Comparison of ENCODE assay signal across 1 cellular context in the genomic region with DNA sequence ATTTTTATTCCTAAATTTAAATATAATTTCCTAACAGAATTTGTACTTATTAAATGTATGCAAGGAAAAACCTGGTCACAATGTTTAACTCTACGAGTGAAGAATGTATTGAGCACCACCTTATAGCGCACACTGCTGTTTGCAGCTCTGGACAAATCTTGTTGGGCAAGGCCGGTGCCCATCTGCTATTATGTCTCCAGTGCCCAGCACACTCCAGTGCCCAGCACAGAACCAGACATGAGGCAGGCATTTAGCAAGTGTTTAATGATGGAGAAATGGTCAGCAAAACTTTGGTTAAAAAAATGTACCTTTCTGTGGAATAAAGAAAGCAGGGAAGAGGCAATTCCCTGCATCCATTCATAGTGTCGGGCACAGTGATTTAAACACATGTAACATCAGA.
TF ChIP-seq lines count a peak whose summit lies in the region.

No MANE protein-coding gene starts in this region.

TF ChIP-seq in GM23338, 12 proteins besides CTCF, POLR2A, EP300 and RAD21 (continued from another document):
- no peak for TF ChIP-seq ETS1 (IDR thresholded peaks at IDR 0.05)
